Comparison of ENCODE assay signal across 11 cellular contexts in genomic region chrX:19670854-19671620, GRCh38.
DNase-seq lines count a peak whose midpoint lies in the region; ATAC-seq, FAIRE-seq and TF ChIP-seq lines count a peak whose summit lies in the region.
"Had no signal": no experiment of that assay in that cellular context is flagged by ENCODE, and none has a peak within 500 bp of the region (broad histone marks: within the 10 kb centered on the region; RNA-seq: fewer than 3 reads in every experiment).

No MANE protein-coding gene starts in this region.

- H3K9me3 Mint-ChIP-seq in activated T-helper 1 cell treated with anti-CD3 and anti-CD28 coated beads, Interleukin-12 subunit alpha, Interleukin-12 subunit beta, Interleukin-2, Interleukin-4 antibody, amounts not matched to agents 30 ng/mL and 10 ng/mL and 1 ng/mL, durations not matched to agents 14 hours and 24 hours and 36 hours = no peaks in the 10 kb centered on the region

- DNase-seq in ACHN (peak; percentile 70), MG63 (peak; percentile 78), endothelial cell of umbilical vein (ENCODE audit: low read depth, low spot score) (peak; percentile 48), mucosa of descending colon (peak; percentile 55 to 61 (median 61)), mucosa of gallbladder (ENCODE audit: low spot score) (no peak), SIG-M5 treated with dmso at 0.1 percent for 504 hours (lab: John Stamatoyannopoulos, UW; ENCODE audit: unreplicated experiment) (no peak)
- no peak for DNase-seq in activated T-helper 1 cell treated with anti-CD3 and anti-CD28 coated beads, Interleukin-12 subunit alpha, Interleukin-12 subunit beta, Interleukin-2, Interleukin-4 antibody, amounts not matched to agents 30 ng/mL and 10 ng/mL and 1 ng/mL, durations not matched to agents 14 hours and 24 hours and 36 hours (ENCODE audit: low spot score)
- DNase-seq: COR-L47, T1000 had no signal

- TF ChIP-seq CTCF in endothelial cell of umbilical vein (IDR thresholded peaks at IDR 0.05; ENCODE audit: extremely low read depth in 1 of 2, insufficient read depth in 1 of 2, low read depth in 1 of 2, low read length in 2 of 2) = no peak
- TF ChIP-seq CTCF in mucosa of descending colon (IDR thresholded peaks at IDR 0.05) = no peak

- H3K4me3 Mint-ChIP-seq in activated T-helper 1 cell treated with anti-CD3 and anti-CD28 coated beads, Interleukin-12 subunit alpha, Interleukin-12 subunit beta, Interleukin-2, Interleukin-4 antibody, amounts not matched to agents 30 ng/mL and 10 ng/mL and 1 ng/mL, durations not matched to agents 14 hours and 24 hours and 36 hours = no peak overlapping the region

- H3K4me1 ChIP-seq in endothelial cell of umbilical vein (ENCODE audit: control insufficient read depth, extremely low read depth, insufficient read depth, low read length) = peaks cover 34% of the 10 kb centered on the region
- H3K4me1 ChIP-seq in mucosa of descending colon (ENCODE audit: low read depth) = no peaks in the 10 kb centered on the region

- intact Hi-C loops in endothelial cell of umbilical vein (cut with micrococcal nuclease) = loop anchor here (2.0 to 10.0 kb wide), 2 partner anchors 218 to 976 kb away; no protein-coding TSS in a partner anchor
- intact Hi-C loops in mucosa of descending colon (cut with DNase I, micrococcal nuclease) = no loop called here
- intact Hi-C loops in activated T-helper 1 cell treated with anti-CD3 and anti-CD28 coated beads, Interleukin-12 subunit alpha, Interleukin-12 subunit beta, Interleukin-2, Interleukin-4 antibody, amounts not matched to agents 30 ng/mL and 10 ng/mL and 1 ng/mL, durations not matched to agents 14 hours and 24 hours and 36 hours (cut with micrococcal nuclease) = no loop called here

- H4K20me1 ChIP-seq in endothelial cell of umbilical vein (replicated peaks; ENCODE audit: control insufficient read depth, extremely low read depth, insufficient read depth, low read length) = no peaks in the 10 kb centered on the region

- no TSS peak for BruUV-seq in endothelial cell of umbilical vein (replicated peaks; lab: Mats Ljungman, UMichigan)

- H3K4me3 ChIP-seq in MG63 (peak overlapping the region; percentile 38), endothelial cell of umbilical vein (replicated peaks in 1 of 3; ENCODE audit: insufficient read depth in 1 of 3, low read depth in 1 of 3, low read length in 3 of 3) (peak overlapping the region in 1 of 3 experiments; percentile 48), mucosa of descending colon (no peak overlapping the region)
- H3K4me3 ChIP-seq: thoracic aorta had no signal

- H3K27me3 ChIP-seq in MG63 = no peaks in the 10 kb centered on the region
- no peaks in the 10 kb centered on the region for H3K27me3 ChIP-seq in endothelial cell of umbilical vein (ENCODE audit: control insufficient read depth in 2 of 2, insufficient read depth in 2 of 2, low read length in 2 of 2)

- peak overlapping the region; percentile 75 for H3K4me2 ChIP-seq in endothelial cell of umbilical vein (ENCODE audit: insufficient read depth, low read length)

- peak overlapping the region; percentile 83 for H3K27ac ChIP-seq in endothelial cell of umbilical vein (ENCODE audit: insufficient read depth, low read depth, low read length)
- H3K27ac ChIP-seq: thoracic aorta had no signal

- H3K9ac ChIP-seq in endothelial cell of umbilical vein (replicated peaks; ENCODE audit: extremely low read depth, insufficient read depth, low read length) = peak overlapping the region; percentile 17

- no peaks in the 10 kb centered on the region for H3K9me1 ChIP-seq in endothelial cell of umbilical vein (replicated peaks; ENCODE audit: control insufficient read depth, extremely low read depth, insufficient read depth, low read length)

- no peaks in the 10 kb centered on the region for H3K36me3 ChIP-seq in MG63
- no peaks in the 10 kb centered on the region for H3K36me3 ChIP-seq in endothelial cell of umbilical vein (ENCODE audit: control insufficient read depth in 2 of 2, extremely low read depth in 1 of 2, insufficient read depth in 2 of 2, low read length in 2 of 2)
- H3K36me3 ChIP-seq in mucosa of descending colon (ENCODE audit: low read depth) = no peaks in the 10 kb centered on the region
- H3K36me3 ChIP-seq: thoracic aorta had no signal

- in situ Hi-C loops in ACHN (cut with HindIII; ENCODE audit: low pct_ligation_motif_present, low pct_unique_long_range_greater_than_20kb, low sequenced_read_pairs) = no loop called here

- ATAC-seq in mucosa of descending colon (peak; percentile 89), HG03378 (IDR thresholded peaks at IDR 0.05; ENCODE audit: unreplicated experiment) (no peak)

- peaks cover 13% of the 10 kb centered on the region for H3K79me2 ChIP-seq in endothelial cell of umbilical vein (ENCODE audit: control insufficient read depth, insufficient read depth, low read length)

- CTCF ChIA-PET in endothelial cell of umbilical vein (lab: Charles Lee) = interaction anchor here (0.7 kb wide), 3 partner anchors 18 to 131 kb away, joined by 3 to 4 read pairs (median 3); no protein-coding TSS in a partner anchor

- H2AFZ ChIP-seq in endothelial cell of umbilical vein (ENCODE audit: low read depth, low read length) = no peak overlapping the region

- H3K9me3 ChIP-seq in MG63 = no peaks in the 10 kb centered on the region
- H3K9me3 ChIP-seq in endothelial cell of umbilical vein (replicated peaks; ENCODE audit: control insufficient read depth, insufficient read depth, low read length) = no peaks in the 10 kb centered on the region
- no peaks in the 10 kb centered on the region for H3K9me3 ChIP-seq in mucosa of descending colon
- H3K9me3 ChIP-seq: thoracic aorta had no signal

- FAIRE-seq in endothelial cell of umbilical vein (lab: Jason Lieb, UNC) = peak; percentile 96

- dilution Hi-C loops in endothelial cell of umbilical vein (cut with MboI; ENCODE audit: extremely low pct_ligation_motif_present, low sequenced_read_pairs) = no loop called here

- POLR2A ChIA-PET in endothelial cell of umbilical vein (lab: Charles Lee) = no interaction called here

- H3K4me1 Mint-ChIP-seq in activated T-helper 1 cell treated with anti-CD3 and anti-CD28 coated beads, Interleukin-12 subunit alpha, Interleukin-12 subunit beta, Interleukin-2, Interleukin-4 antibody, amounts not matched to agents 30 ng/mL and 10 ng/mL and 1 ng/mL, durations not matched to agents 14 hours and 24 hours and 36 hours (ENCODE audit: low read depth) = peaks cover 44% of the 10 kb centered on the region

- no peaks in the 10 kb centered on the region for H3K27me3 Mint-ChIP-seq in activated T-helper 1 cell treated with anti-CD3 and anti-CD28 coated beads, Interleukin-12 subunit alpha, Interleukin-12 subunit beta, Interleukin-2, Interleukin-4 antibody, amounts not matched to agents 30 ng/mL and 10 ng/mL and 1 ng/mL, durations not matched to agents 14 hours and 24 hours and 36 hours (ENCODE audit: insufficient read depth)

- peaks cover 27% of the 10 kb centered on the region for H3K36me3 Mint-ChIP-seq in activated T-helper 1 cell treated with anti-CD3 and anti-CD28 coated beads, Interleukin-12 subunit alpha, Interleukin-12 subunit beta, Interleukin-2, Interleukin-4 antibody, amounts not matched to agents 30 ng/mL and 10 ng/mL and 1 ng/mL, durations not matched to agents 14 hours and 24 hours and 36 hours (ENCODE audit: low read depth)

- no peak overlapping the region for H3K27ac Mint-ChIP-seq in activated T-helper 1 cell treated with anti-CD3 and anti-CD28 coated beads, Interleukin-12 subunit alpha, Interleukin-12 subunit beta, Interleukin-2, Interleukin-4 antibody, amounts not matched to agents 30 ng/mL and 10 ng/mL and 1 ng/mL, durations not matched to agents 14 hours and 24 hours and 36 hours

- TF ChIP-seq POLR2A in endothelial cell of umbilical vein (IDR thresholded peaks at IDR 0.05; ENCODE audit: low read depth, low read length) = no peak

TF ChIP-seq in endothelial cell of umbilical vein, 7 proteins besides CTCF, POLR2A, EP300 and RAD21:
- TF ChIP-seq POLR2AphosphoS5 (IDR thresholded peaks at IDR 0.05; ENCODE audit: insufficient read depth, low read depth, low read length) (peak; percentile 38), FOS (IDR thresholded peaks at IDR 0.05; ENCODE audit: borderline replicate concordance, insufficient read depth, low read length) (peak; percentile 48), JUN (IDR thresholded peaks at IDR 0.05; ENCODE audit: borderline replicate concordance, insufficient read depth, insufficient read length, low read depth) (no peak)

Comparison
In these comparisons a context has a peak if more than half of its experiments do, and no peak if none do; other contexts are left out.
1. DNase-seq: peak in ACHN (single experiment), MG63 (single experiment), endothelial cell of umbilical vein (single experiment) and mucosa of descending colon (3 of 3); none in mucosa of gallbladder (single experiment), activated T-helper 1 cell treated with anti-CD3 and anti-CD28 coated beads, Interleukin-12 subunit alpha, Interleukin-12 subunit beta, Interleukin-2, Interleukin-4 antibody, amounts not matched to agents 30 ng/mL and 10 ng/mL and 1 ng/mL, durations not matched to agents 14 hours and 24 hours and 36 hours (single experiment) and SIG-M5 treated with dmso at 0.1 percent for 504 hours (single experiment).